In genomic region chr2:11745613-11746375, GRCh38 we compare ENCODE assay signal across 8 cellular contexts. TPM values are rescaled to one million over a fixed set of nuclear protein-coding genes. Genes with fewer than 3 reads are reported as not detected.
A peak's percentile ranks its signal among the peaks of the same experiment; 100 is the strongest.
DNase-seq lines count a peak whose midpoint lies in the region; ATAC-seq and TF ChIP-seq lines count a peak whose summit lies in the region.

No MANE protein-coding gene starts in this region.

- intact Hi-C loops in sciatic nerve (cut with DNase I): loop anchor here (5.0 kb wide), 1 partner anchor 53 kb away; no protein-coding TSS in a partner anchor

- H3K27me3 ChIP-seq in RWPE2 (ENCODE audit: insufficient read depth, poor library complexity, severe bottlenecking) (no peaks in the 10 kb centered on the region), parathyroid adenoma (ENCODE audit: control insufficient read depth, insufficient read depth, low read length) (no peaks in the 10 kb centered on the region)

- H3K27ac ChIP-seq in RWPE2 (ENCODE audit: poor library complexity, severe bottlenecking): peak overlapping the region; percentile 73
- peak overlapping the region; percentile 60 for H3K27ac ChIP-seq in epithelial cell of prostate
- peak overlapping the region; percentile 70 for H3K27ac ChIP-seq in parathyroid adenoma

- no peak for DNase-seq in RWPE2 (ENCODE audit: low spot score)
- no peak for DNase-seq in epithelial cell of prostate (ENCODE audit: low read depth, low spot score)
- no peak for DNase-seq in activated effector memory CD4-positive, alpha-beta T cell treated with anti-CD3 and anti-CD28 coated beads, Interleukin-2, amount 50 U/mL, for 16 hours
- no peak for DNase-seq in NCI-H774 (lab: John Stamatoyannopoulos, UW)
- DNase-seq in sciatic nerve (ENCODE audit: low spot score): no peak

- TF ChIP-seq CTCF in RWPE2 (IDR thresholded peaks at IDR 0.05; ENCODE audit: poor library complexity, severe bottlenecking) (no peak), parathyroid adenoma (IDR thresholded peaks at IDR 0.05) (no peak)

- peak overlapping the region; percentile 97 for H3K4me3 ChIP-seq in RWPE2 (ENCODE audit: severe bottlenecking)
- peak overlapping the region; percentile 39 for H3K4me3 ChIP-seq in parathyroid adenoma (ENCODE audit: low read depth, low read length)

- H3K9ac ChIP-seq in ES-I3 (ENCODE audit: low read depth, low read length) (peak overlapping the region; percentile 29; the same call in 1 of the 2 replicates), parathyroid adenoma (no peak overlapping the region)

- H2AFZ ChIP-seq in parathyroid adenoma: peak overlapping the region; percentile 91

- peaks cover 41% of the 10 kb centered on the region for H3K79me2 ChIP-seq in parathyroid adenoma

- ATAC-seq in RWPE2 (ENCODE audit: low read depth) (no peak), HG03039 (IDR thresholded peaks at IDR 0.05; ENCODE audit: unreplicated experiment) (no peak), sciatic nerve (no peak)

- H3K36me3 ChIP-seq in ES-I3 (ENCODE audit: insufficient read depth, low read length) (no peaks in the 10 kb centered on the region), RWPE2 (ENCODE audit: low read depth) (no peaks in the 10 kb centered on the region), parathyroid adenoma (ENCODE audit: control insufficient read depth, insufficient read depth, low read length) (no peaks in the 10 kb centered on the region)

- H3K9me3 ChIP-seq in ES-I3 (ENCODE audit: control insufficient read depth, insufficient read depth, low read length) (no peaks in the 10 kb centered on the region), RWPE2 (ENCODE audit: severe bottlenecking) (no peaks in the 10 kb centered on the region), parathyroid adenoma (ENCODE audit: control insufficient read depth, low read length) (no peaks in the 10 kb centered on the region)

- H3K4me1 ChIP-seq in ES-I3 (ENCODE audit: insufficient read depth, low read length) (peaks cover 38% of the 10 kb centered on the region), RWPE2 (ENCODE audit: insufficient read depth, poor library complexity, severe bottlenecking) (peaks cover 22% of the 10 kb centered on the region), parathyroid adenoma (peaks cover 16% of the 10 kb centered on the region)

- H3K4me2 ChIP-seq in parathyroid adenoma (ENCODE audit: low read length): peak overlapping the region; percentile 50

RNA-seq across cellular contexts. Expression of gene LPIN1, which starts 0.6 kb away (rescaled TPM):
- 141 TPM for total RNA-seq in sciatic nerve
